ENCODE assay signal across 14 cellular contexts in the genomic region with DNA sequence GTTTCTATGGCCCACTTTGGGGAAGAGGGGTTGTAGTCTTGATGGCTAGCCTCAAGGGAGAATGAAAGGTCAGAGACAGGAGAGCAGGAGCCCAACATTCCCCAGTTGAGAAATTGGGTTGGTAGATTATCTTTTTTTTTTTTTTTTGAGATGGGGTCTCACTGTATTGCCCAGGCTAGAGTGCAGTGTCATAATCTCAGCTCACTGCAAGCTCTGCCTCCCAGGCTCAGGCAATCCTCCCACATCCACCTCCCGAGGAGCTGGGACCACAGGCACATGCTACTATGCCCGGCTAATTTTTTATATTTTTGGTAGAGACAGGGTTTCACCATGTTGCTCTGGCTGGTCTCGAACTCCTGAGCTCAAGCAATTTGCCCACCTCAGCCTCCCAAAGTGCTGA.
"Had no signal": no experiment of that assay in that cellular context is flagged by ENCODE, and none has a peak within 500 bp of the region (broad histone marks: within the 10 kb centered on the region; RNA-seq: fewer than 3 reads in every experiment).

No MANE protein-coding gene starts in this region.

- DNase-seq: effector memory CD8-positive, alpha-beta T cell; foreskin keratinocyte; left colon; left ventricle myocardium superior; mesendoderm; naive B cell; posterior cingulate gyrus; small intestine; stimulated activated CD4-positive, alpha-beta T cell treated with anti-CD3 and anti-CD28 coated beads, Interleukin-12 subunit alpha, Interleukin-12 subunit beta, amount 100 ng/mL, for 4 hours; stimulated activated naive CD4-positive, alpha-beta T cell treated with Interleukin-2 at 50 U/mL for 16 hours; trophoblast cell had no signal

- H3K27ac Mint-ChIP-seq: effector memory CD8-positive, alpha-beta T cell; nephron had no signal

- H3K27me3 Mint-ChIP-seq: effector memory CD8-positive, alpha-beta T cell; naive B cell had no signal

- H3K9me3 ChIP-seq: right atrium auricular region had no signal

- H3K27me3 ChIP-seq: foreskin keratinocyte, right atrium auricular region had no signal

- H3K36me3 ChIP-seq: right atrium auricular region had no signal

- H3K27ac ChIP-seq: foreskin keratinocyte, right atrium auricular region had no signal

- H3K4me3 Mint-ChIP-seq: effector memory CD8-positive, alpha-beta T cell; naive B cell; nephron had no signal

- H3K9me3 Mint-ChIP-seq: effector memory CD8-positive, alpha-beta T cell; naive B cell; nephron had no signal

- H3K4me3 ChIP-seq: lung, right atrium auricular region had no signal

- H3K4me1 ChIP-seq: right atrium auricular region had no signal

- H3K36me3 Mint-ChIP-seq: naive B cell had no signal

- ATAC-seq: effector memory CD8-positive, alpha-beta T cell; foreskin keratinocyte; left colon; left ventricle myocardium superior had no signal
